8 cellular contexts compared by ENCODE assay signal in genomic region chr17:75779250-75779986, GRCh38. TPM values are rescaled to one million over a fixed set of nuclear protein-coding genes. Genes with fewer than 3 reads are reported as not detected.
A peak's percentile ranks its signal among the peaks of the same experiment; 100 is the strongest.
DNase-seq lines count a peak whose midpoint lies in the region; ATAC-seq, FAIRE-seq and TF ChIP-seq lines count a peak whose summit lies in the region.

No MANE protein-coding gene starts in this region.

- H3K27me3 ChIP-seq in MM.1S (replicated peaks; ENCODE audit: insufficient read depth, low read length) = no peaks in the 10 kb centered on the region
- no peaks in the 10 kb centered on the region for H3K27me3 ChIP-seq in foreskin keratinocyte
- H3K27me3 ChIP-seq in neuron (ENCODE audit: insufficient read depth, low read length) = no peaks in the 10 kb centered on the region

- H3K4me3 ChIP-seq in MM.1S (ENCODE audit: low read length) = peak overlapping the region; percentile 81
- H3K4me3 ChIP-seq in neuron (ENCODE audit: low read length) = peak overlapping the region; percentile 76

- ATAC-seq in foreskin keratinocyte = peak; percentile 66

- peaks cover 21% of the 10 kb centered on the region for H3K79me2 ChIP-seq in MM.1S (ENCODE audit: low read length)

- peaks cover 26% of the 10 kb centered on the region for H4K20me1 ChIP-seq in MM.1S (ENCODE audit: insufficient read depth, low read length)

- peak overlapping the region; percentile 81 for H3K27ac ChIP-seq in MM.1S (ENCODE audit: low read length)
- H3K27ac ChIP-seq in foreskin keratinocyte = peak overlapping the region; percentile 89

- H3K36me3 ChIP-seq in MM.1S (replicated peaks; ENCODE audit: insufficient read depth, low read length) = peaks cover 10% of the 10 kb centered on the region; the same call in 1 of the 2 replicates
- peaks cover 29% of the 10 kb centered on the region for H3K36me3 ChIP-seq in neuron (ENCODE audit: insufficient read depth, low read length)

- peak; percentile 100 for DNase-seq in HCEC 1CT
- peak; percentile 100 for DNase-seq in MM.1S
- DNase-seq in SIG-M5 (lab: John Stamatoyannopoulos, UW) = peak; percentile 100
- peak; percentile 89 for DNase-seq in activated gamma-delta T cell treated with anti-CD3 and anti-CD28 coated beads, Interleukin-2, amount 50 U/mL, for 16 hours (ENCODE audit: low read depth)
- peak; percentile 98 to 100 for DNase-seq in foreskin keratinocyte
- peak; percentile 100 for DNase-seq in stromal cell of bone marrow (ENCODE audit: low read depth)

- peaks cover 60% of the 10 kb centered on the region for H3F3A ChIP-seq in MM.1S (ENCODE audit: insufficient read depth, low read length)

- peak overlapping the region; percentile 85; the same call in 1 of the 2 replicates for H3K4me2 ChIP-seq in MM.1S (ENCODE audit: low read depth, low read length)

- no peak overlapping the region for H2AFZ ChIP-seq in MM.1S (ENCODE audit: low read length)
- H2AFZ ChIP-seq in neuron (ENCODE audit: low read depth, low read length) = no peak overlapping the region

- TF ChIP-seq CTCF in MM.1S (IDR thresholded peaks at IDR 0.05; ENCODE audit: low read length) (no peak), foreskin keratinocyte (conservative IDR thresholded peaks at IDR 0.05) (no peak)

- H3K9me3 ChIP-seq in MM.1S (replicated peaks; ENCODE audit: insufficient read depth, low read length) (no peaks in the 10 kb centered on the region), neuron (ENCODE audit: low read length) (no peaks in the 10 kb centered on the region)

- H3K9ac ChIP-seq in MM.1S (ENCODE audit: low read length) = peak overlapping the region; percentile 96

- H3K4me1 ChIP-seq in MM.1S (ENCODE audit: low read length) = peaks cover 18% of the 10 kb centered on the region
- peaks cover 17% of the 10 kb centered on the region for H3K4me1 ChIP-seq in foreskin keratinocyte
- peaks cover 27% of the 10 kb centered on the region for H3K4me1 ChIP-seq in neuron (ENCODE audit: insufficient read depth, low read length)

- no peaks in the 10 kb centered on the region for H3K9me2 ChIP-seq in MM.1S (replicated peaks; ENCODE audit: insufficient read depth, low read length)

- peak; percentile 99 for FAIRE-seq in G401.6 (lab: Jason Lieb, UNC)

RNA-seq across cellular contexts. Expression of gene UNK, which starts 5.2 kb away (rescaled TPM):
- 15.0 and 16.3 TPM in 2 replicates for total RNA-seq in foreskin keratinocyte
- polyA plus RNA-seq in foreskin keratinocyte = 11.3 and 12.7 TPM in 2 replicates

RNA-seq across cellular contexts. Expression of gene GALK1, which starts 14.4 kb away (rescaled TPM):
- total RNA-seq in foreskin keratinocyte = 6.8 and 8.3 TPM in 2 replicates
- 5.3 and 7.8 TPM in 2 replicates for polyA plus RNA-seq in foreskin keratinocyte

RNA-seq across cellular contexts. Expression of gene ITGB4, which starts 58.2 kb away (rescaled TPM):
- total RNA-seq in foreskin keratinocyte = 956 and 1,415 TPM in 2 replicates
- polyA plus RNA-seq in foreskin keratinocyte = 1,123 and 1,776 TPM in 2 replicates

Comparison
In these comparisons a context has a peak if more than half of its experiments do, and no peak if none do; other contexts are left out.
1. Peak in every context shown above with its lines: DNase-seq, ATAC-seq, H3K4me3 ChIP-seq and H3K27ac ChIP-seq.